In the genomic region with DNA sequence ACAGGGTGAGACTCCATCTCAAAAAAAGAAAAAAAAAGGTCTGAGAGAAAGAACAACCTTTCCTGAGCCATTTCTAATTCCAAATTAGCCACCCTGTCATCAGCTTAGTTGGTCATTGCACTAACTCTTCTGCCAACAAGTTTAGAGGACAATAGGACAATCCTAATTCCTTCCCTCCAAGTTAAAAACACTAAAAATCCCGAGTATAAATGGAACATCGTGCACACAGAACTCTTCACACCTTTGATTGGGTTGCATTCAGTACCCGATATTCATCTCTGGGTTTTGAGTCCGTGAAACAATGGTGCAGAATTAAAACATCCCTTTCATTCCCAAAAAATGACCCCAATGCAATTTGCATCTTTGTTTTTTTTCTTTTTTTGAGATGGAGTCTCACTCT, we compare ENCODE assay signal across 24 cellular contexts. TPM values are rescaled to one million over a fixed set of nuclear protein-coding genes. Genes with fewer than 3 reads are reported as not detected.
"Had no signal": no experiment of that assay in that cellular context is flagged by ENCODE, and none has a peak within 500 bp of the region (broad histone marks: within the 10 kb centered on the region; RNA-seq: fewer than 3 reads in every experiment).

No MANE protein-coding gene starts in this region.

- H3K4me2 ChIP-seq: hepatocyte had no signal

- H3K4me3 Mint-ChIP-seq: immature natural killer cell, mesothelial cell of epicardium, naive B cell had no signal

- H3K36me3 ChIP-seq: colonic mucosa, gastroesophageal sphincter had no signal

- H3K27ac ChIP-seq: colonic mucosa, dorsolateral prefrontal cortex, esophagus muscularis mucosa, foreskin keratinocyte, gastroesophageal sphincter, heart left ventricle, hepatocyte, left lung, lower lobe of right lung had no signal

- H3K4me1 ChIP-seq: colonic mucosa, esophagus muscularis mucosa, foreskin keratinocyte, gastroesophageal sphincter, left lung, lower lobe of right lung had no signal

- H3K9me3 ChIP-seq: colonic mucosa, esophagus muscularis mucosa, gastroesophageal sphincter, heart left ventricle, left lung, lower lobe of right lung, mucosa of descending colon had no signal

- H3K27me3 Mint-ChIP-seq: naive B cell had no signal

- H2AFZ ChIP-seq: hepatocyte had no signal

- DNase-seq: dermis blood vessel endothelial cell; dorsolateral prefrontal cortex; effector CD4-positive, alpha-beta T cell; effector memory CD4-positive, alpha-beta T cell; foreskin keratinocyte; heart left ventricle; hypothalamus; immature natural killer cell; kidney; kidney glomerular epithelial cell; left cardiac atrium; left ventricle myocardium superior; lower lobe of right lung; mesenchymal stem cell; mucosa of descending colon; naive B cell had no signal

- H3K4me1 Mint-ChIP-seq: immature natural killer cell, naive B cell had no signal

- H3K9me3 Mint-ChIP-seq: immature natural killer cell, mesothelial cell of epicardium, naive B cell had no signal

- H3K4me3 ChIP-seq: colonic mucosa, dorsolateral prefrontal cortex, esophagus muscularis mucosa, gastroesophageal sphincter, heart left ventricle, hepatocyte, left lung, lower lobe of right lung, mucosa of descending colon had no signal

- H3K27ac Mint-ChIP-seq: immature natural killer cell, mesothelial cell of epicardium, naive B cell had no signal

- H3K36me3 Mint-ChIP-seq: immature natural killer cell had no signal

- ATAC-seq: foreskin keratinocyte, gastroesophageal sphincter, heart left ventricle, left cardiac atrium, left lung, left ventricle myocardium superior, lower lobe of right lung, mucosa of descending colon had no signal

- H3K27me3 ChIP-seq: colonic mucosa, dorsolateral prefrontal cortex, esophagus muscularis mucosa, foreskin keratinocyte, gastroesophageal sphincter, heart left ventricle, hepatocyte, left lung had no signal

- FAIRE-seq: endothelial cell of umbilical vein, frontal cortex, kidney had no signal

RNA-seq across cellular contexts. Expression of gene PARD6B, which starts 23.0 kb away (rescaled TPM):
- total RNA-seq: endothelial cell of umbilical vein had no signal
